ENCODE assay signal across 8 cellular contexts in genomic region chr1:204377800-204378608, GRCh38. TPM values are rescaled to one million over a fixed set of nuclear protein-coding genes. Genes with fewer than 3 reads are reported as not detected.
DNase-seq lines count a peak whose midpoint lies in the region; ATAC-seq, FAIRE-seq and TF ChIP-seq lines count a peak whose summit lies in the region.

No MANE protein-coding gene starts in this region.

- no peak for TF ChIP-seq CTCF in fibroblast of pulmonary artery (IDR thresholded peaks at IDR 0.05; ENCODE audit: low read length, missing control alignments)

- H3K9me3 Mint-ChIP-seq in activated T-cell treated with anti-CD3 and anti-CD28 coated beads, Interleukin-2, amount 50 U/mL, for 24 hours = no peaks in the 10 kb centered on the region

- peak overlapping the region; percentile 86 for H3K4me2 ChIP-seq in BLaER1

- no peaks in the 10 kb centered on the region for H3K36me3 ChIP-seq in BLaER1
- no peaks in the 10 kb centered on the region for H3K36me3 ChIP-seq in neuron (ENCODE audit: insufficient read depth, low read length)

- DNase-seq in H54 (ENCODE audit: insufficient read length, low spot score) = peak; percentile 18
- peak; percentile 28 for DNase-seq in NCI-H748 treated with DMSO at 0.1 percent for 48 hours (lab: John Stamatoyannopoulos, UW)
- peak; percentile 76 for DNase-seq in activated T-cell treated with anti-CD3 and anti-CD28 coated beads, Interleukin-2, amount 50 U/mL, for 24 hours
- DNase-seq in fibroblast of pulmonary artery (ENCODE audit: low read depth) = no peak
- peak; percentile 65 for DNase-seq in ureter (ENCODE audit: low spot score)

- H3K4me3 ChIP-seq in BLaER1 = peak overlapping the region; percentile 59
- peak overlapping the region; percentile 42 for H3K4me3 ChIP-seq in fibroblast of pulmonary artery (replicated peaks; ENCODE audit: low read depth, low read length)
- H3K4me3 ChIP-seq in neuron (ENCODE audit: low read length) = peak overlapping the region; percentile 40

- no peak for TF ChIP-seq POLR2A in H54 (IDR thresholded peaks at IDR 0.05; ENCODE audit: low read depth, low read length)

- ATAC-seq in HG02973 (IDR thresholded peaks at IDR 0.05; ENCODE audit: unreplicated experiment) = no peak

- no peak overlapping the region for H3K27ac ChIP-seq in BLaER1

- H3K4me1 ChIP-seq in BLaER1 (peaks cover 23% of the 10 kb centered on the region), neuron (ENCODE audit: insufficient read depth, low read length) (peaks cover 9% of the 10 kb centered on the region)

- H3K27me3 ChIP-seq in BLaER1 = peaks cover 53% of the 10 kb centered on the region
- H3K27me3 ChIP-seq in neuron (ENCODE audit: insufficient read depth, low read length) = peaks cover 74% of the 10 kb centered on the region

- H4K20me1 ChIP-seq in BLaER1 = 0 out of 2 replicates have a peak, but pooled peaks cover 6% of the 10 kb centered on the region

- peak overlapping the region; percentile 32 for H3K27ac Mint-ChIP-seq in activated T-cell treated with anti-CD3 and anti-CD28 coated beads, Interleukin-2, amount 50 U/mL, for 24 hours

- H3K4me3 Mint-ChIP-seq in activated T-cell treated with anti-CD3 and anti-CD28 coated beads, Interleukin-2, amount 50 U/mL, for 24 hours = peak overlapping the region; percentile 80

- H3K36me3 Mint-ChIP-seq in activated T-cell treated with anti-CD3 and anti-CD28 coated beads, Interleukin-2, amount 50 U/mL, for 24 hours (ENCODE audit: low read depth) = no peaks in the 10 kb centered on the region

- 0 out of 2 replicates have a peak overlapping the region, but pooled peaks have one; percentile 22 for H3K9ac ChIP-seq in BLaER1

- H3K4me1 Mint-ChIP-seq in activated T-cell treated with anti-CD3 and anti-CD28 coated beads, Interleukin-2, amount 50 U/mL, for 24 hours (ENCODE audit: low read depth) = peaks cover 14% of the 10 kb centered on the region

- H2AFZ ChIP-seq in neuron (ENCODE audit: low read depth, low read length) = peak overlapping the region; percentile 37

- FAIRE-seq in H54 (lab: Jason Lieb, UNC) = no peak

- no peaks in the 10 kb centered on the region for H3K9me3 ChIP-seq in BLaER1
- no peaks in the 10 kb centered on the region for H3K9me3 ChIP-seq in neuron (ENCODE audit: low read length)

- H3K27me3 Mint-ChIP-seq in activated T-cell treated with anti-CD3 and anti-CD28 coated beads, Interleukin-2, amount 50 U/mL, for 24 hours = peaks cover 29% of the 10 kb centered on the region

RNA-seq across cellular contexts. Expression of gene PLEKHA6, which starts 18.3 kb away (rescaled TPM):
- 61.5 TPM for total RNA-seq in ureter

RNA-seq across cellular contexts. Expression of gene PPP1R15B, which starts 33.6 kb away (rescaled TPM):
- 59.0 TPM for total RNA-seq in ureter
